In the genomic region with DNA sequence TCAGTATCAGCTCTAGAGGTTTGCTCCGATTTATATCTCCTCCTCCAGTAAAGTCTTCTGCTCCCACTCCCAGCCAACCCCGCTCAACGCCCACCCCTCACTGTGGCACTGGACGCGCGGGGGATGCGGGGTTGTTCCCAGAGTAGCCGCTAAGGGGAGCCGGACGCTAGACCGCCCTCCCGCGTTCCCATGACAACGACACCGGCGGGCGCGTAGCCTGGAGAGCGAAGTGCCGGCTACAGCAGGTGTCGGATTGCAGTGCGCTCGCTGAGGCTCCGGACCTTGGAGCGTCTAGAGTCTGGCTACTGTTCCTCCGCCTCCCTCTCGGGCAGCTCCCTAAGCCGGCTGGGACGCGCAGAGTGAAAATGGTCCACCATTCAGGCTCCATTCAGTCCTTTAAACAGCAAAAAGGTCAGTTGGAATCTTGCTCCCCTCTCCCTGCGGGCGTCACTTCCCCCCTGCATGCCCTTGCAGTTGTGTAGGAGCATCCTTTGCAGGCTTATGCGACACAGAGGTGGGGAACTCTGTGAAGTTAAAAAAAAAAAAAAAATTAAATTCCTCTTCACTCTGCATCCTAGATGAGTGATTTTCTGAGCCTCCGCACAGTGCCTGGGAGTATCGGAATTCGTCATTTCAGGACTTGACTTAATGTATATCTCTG, we compare ENCODE assay signal across 8 cellular contexts. TPM values are rescaled to one million over a fixed set of nuclear protein-coding genes. Genes with fewer than 3 reads are reported as not detected.
DNase-seq lines count a peak whose midpoint lies in the region; ATAC-seq and TF ChIP-seq lines count a peak whose summit lies in the region.

A gene (plus strand): TSS at position 220 of the 661 bp plus-strand sequence. CDS start 146 bp downstream, at position 366.

- TF ChIP-seq CTCF in breast epithelium (IDR thresholded peaks at IDR 0.05): no peak

- H3K9me3 ChIP-seq in breast epithelium: no peaks in the 10 kb centered on the region

- DNase-seq in DMS 273 treated with DMSO at 0.1 percent for 48 hours (lab: John Stamatoyannopoulos, UW) (peak; percentile 62), NCI-H510A treated with DMSO at 0.1 percent for 48 hours (lab: John Stamatoyannopoulos, UW) (peak; percentile 78), breast epithelium (ENCODE audit: low spot score in 2 of 2) (no peak), islet precursor cell (peak; percentile 96), mesenteric fat pad (ENCODE audit: low spot score) (no peak)
- peak; percentile 20 for DNase-seq in stimulated activated naive CD8-positive, alpha-beta T cell treated with anti-CD3 and anti-CD28 coated beads, Interleukin-15, Interleukin-2, amounts not matched to agents 100 U/mL and 50 U/mL, for 24 hours

- H3K27me3 ChIP-seq in breast epithelium: peaks cover 0 to 12% of the 10 kb centered on the region in 2 donors

- no peak for TF ChIP-seq POLR2A in breast epithelium (IDR thresholded peaks at IDR 0.05)

- H3K27ac ChIP-seq in breast epithelium: no peak within 1 kb of the TSS

- no peaks in the 10 kb centered on the region for H3K36me3 ChIP-seq in breast epithelium

- peak; percentile 84 for ATAC-seq in GM19328 (IDR thresholded peaks at IDR 0.05; ENCODE audit: unreplicated experiment)
- peak; percentile 77 for ATAC-seq in HG03196 (IDR thresholded peaks at IDR 0.05; ENCODE audit: unreplicated experiment)
- no peak for ATAC-seq in stimulated activated naive CD8-positive, alpha-beta T cell treated with anti-CD3 and anti-CD28 coated beads, Interleukin-15, Interleukin-2, amounts not matched to agents 100 U/mL and 50 U/mL, for 24 hours

- peak within 1 kb of the TSS in 2 of 3 donors; percentile 20 to 48 for H3K4me3 ChIP-seq in breast epithelium

- intact Hi-C loops in breast epithelium (cut with DNase I; ENCODE audit: low total_unique reads): no loop called here

- no peaks in the 10 kb centered on the region for H3K4me1 ChIP-seq in breast epithelium

RNA-seq across cellular contexts. Expression of the gene that starts here (rescaled TPM):
- 1 to 10 TPM in 1 of 3 donors, under 1 TPM in 2; 0.29 to 9.0 (median 0.66) TPM for total RNA-seq in breast epithelium
- total RNA-seq in mesenteric fat pad: 2.1 TPM

Comparison
In these comparisons a context has a peak if more than half of its experiments do, and no peak if none do; other contexts are left out.
1. DNase-seq: peak in DMS 273 treated with DMSO at 0.1 percent for 48 hours (single experiment), NCI-H510A treated with DMSO at 0.1 percent for 48 hours (single experiment), islet precursor cell (single experiment) and stimulated activated naive CD8-positive, alpha-beta T cell treated with anti-CD3 and anti-CD28 coated beads, Interleukin-15, Interleukin-2, amounts not matched to agents 100 U/mL and 50 U/mL, for 24 hours (single experiment); none in breast epithelium (0 of 2) and mesenteric fat pad (single experiment).